Comparison of ENCODE assay signal across 8 cellular contexts in the genomic region with DNA sequence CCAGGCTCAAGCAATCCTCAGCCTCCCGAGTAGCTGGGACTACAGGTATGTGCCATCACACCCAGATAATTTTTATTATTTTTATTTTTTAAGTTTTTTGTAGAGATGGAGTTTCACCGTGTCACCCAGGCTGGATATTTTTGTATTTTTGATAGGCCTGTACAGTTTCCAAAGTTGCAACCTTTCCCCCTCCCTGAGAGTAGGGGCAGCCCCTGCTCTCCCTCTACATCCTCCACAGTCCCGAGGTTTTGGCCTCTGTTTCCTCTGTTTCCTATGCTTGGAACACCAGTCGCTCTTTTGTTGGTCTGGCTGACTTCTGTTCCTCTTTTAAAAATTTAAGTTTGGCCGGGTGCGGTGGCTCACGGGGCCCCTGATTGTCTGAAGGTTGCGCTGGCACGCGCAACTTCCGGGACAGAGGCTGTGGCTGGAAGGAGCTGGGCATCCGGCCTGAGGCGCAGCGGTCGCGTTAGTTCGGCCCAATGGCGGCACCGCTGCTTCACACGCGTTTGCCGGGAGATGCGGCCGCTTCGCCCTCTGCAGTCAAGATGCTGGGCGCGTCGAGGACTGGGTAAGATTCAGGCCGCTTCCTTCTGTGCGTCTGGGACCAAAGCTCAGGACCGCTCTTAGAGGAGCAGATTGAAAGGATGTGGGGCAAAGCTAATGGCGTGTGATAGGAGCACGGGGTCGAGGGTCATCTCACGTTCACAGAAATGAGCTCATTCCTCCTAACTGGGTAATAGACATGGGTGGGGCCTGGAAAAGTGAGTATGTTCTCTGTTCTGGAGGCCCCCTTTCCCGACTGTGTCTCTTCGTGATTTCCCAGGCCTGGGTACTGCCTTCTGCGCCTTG.
DNase-seq lines count a peak whose midpoint lies in the region; ATAC-seq and TF ChIP-seq lines count a peak whose summit lies in the region.
"Not testable (repeated sequence)": the region's sequence is repeated elsewhere in the genome, so short reads cannot be mapped to it uniquely, and the experiment has no call there.

No MANE protein-coding gene starts in this region.

- H3K9me3 Mint-ChIP-seq in activated T-cell treated with anti-CD3 and anti-CD28 coated beads, Interleukin-2, amount 50 U/mL, for 72 hours; memory B cell: not testable (repeated sequence)

- peak; percentile 66 for TF ChIP-seq POLR2A in GM19193 (IDR thresholded peaks at IDR 0.05; ENCODE audit: extremely low read depth, insufficient read depth, insufficient read length)

- not testable (repeated sequence) for DNase-seq in BJ (ENCODE audit: low read depth); epithelial cell of proximal tubule (ENCODE audit: low read depth)
- DNase-seq in SK-N-DZ (ENCODE audit: low spot score) (peak; percentile 45), memory B cell (ENCODE audit: low spot score in 2 of 2) (peak; percentile 38)
- DNase-seq in activated T-cell treated with anti-CD3 and anti-CD28 coated beads, Interleukin-2, amount 50 U/mL, for 72 hours, result peak; percentile 54 to 59
- DNase-seq in stimulated activated CD4-positive, alpha-beta T cell treated with anti-CD3 and anti-CD28 coated beads, Interleukin-4, amount 100 ng/mL, for 4 hours, result peak; percentile 13 to 24

- POLR2A ChIA-PET in BJ (lab: Charles Lee), result interaction anchor here (0.7 kb wide), 1 partner anchor 530 kb away, joined by 6 read pairs; no protein-coding TSS in a partner anchor

- CTCF ChIA-PET in BJ (lab: Yijun Ruan, JAX), result not testable (repeated sequence)

- not testable (repeated sequence) for H3K27me3 Mint-ChIP-seq in activated T-cell treated with anti-CD3 and anti-CD28 coated beads, Interleukin-2, amount 50 U/mL, for 72 hours (ENCODE audit: low read depth); memory B cell

- not testable (repeated sequence) for H3K36me3 Mint-ChIP-seq in activated T-cell treated with anti-CD3 and anti-CD28 coated beads, Interleukin-2, amount 50 U/mL, for 72 hours (ENCODE audit: insufficient read depth in 2 of 2); memory B cell

- peak overlapping the region; percentile 98 for H3K4me3 Mint-ChIP-seq in activated T-cell treated with anti-CD3 and anti-CD28 coated beads, Interleukin-2, amount 50 U/mL, for 72 hours
- peak overlapping the region; percentile 87 for H3K4me3 Mint-ChIP-seq in memory B cell

- H3K27ac Mint-ChIP-seq in activated T-cell treated with anti-CD3 and anti-CD28 coated beads, Interleukin-2, amount 50 U/mL, for 72 hours, result peak overlapping the region; percentile 100
- H3K27ac Mint-ChIP-seq in memory B cell, result peak overlapping the region; percentile 97

- not testable (repeated sequence) for H3K36me3 ChIP-seq in BJ (ENCODE audit: control insufficient read depth, insufficient read depth, low read length)

- TF ChIP-seq CTCF in BJ (IDR thresholded peaks at IDR 0.05; ENCODE audit: insufficient read depth, low read depth, low read length); epithelial cell of proximal tubule (conservative IDR thresholded peaks at IDR 0.05; ENCODE audit: low read depth, low read length): not testable (repeated sequence)

- not testable (repeated sequence) for H3K27me3 ChIP-seq in BJ (ENCODE audit: control insufficient read depth, insufficient read depth, low read length)

- peak overlapping the region; percentile 40 for H3K4me3 ChIP-seq in BJ (ENCODE audit: low read depth, low read length)
- peak overlapping the region; percentile 23 for H3K4me3 ChIP-seq in epithelial cell of proximal tubule (ENCODE audit: low read depth, low read length)

- ATAC-seq in HG03064 (IDR thresholded peaks at IDR 0.05; ENCODE audit: low read depth, unreplicated experiment), result peak; percentile 71
- ATAC-seq in activated T-cell treated with anti-CD3 and anti-CD28 coated beads, Interleukin-2, amount 50 U/mL, for 72 hours (replicated peaks in 1 of 2), result peak; percentile 99
- ATAC-seq in memory B cell (ENCODE audit: low read depth), result peak; percentile 94

- H3K4me1 Mint-ChIP-seq in activated T-cell treated with anti-CD3 and anti-CD28 coated beads, Interleukin-2, amount 50 U/mL, for 72 hours (ENCODE audit: low read depth), result peaks cover 27% of the 10 kb centered on the region
- H3K4me1 Mint-ChIP-seq in memory B cell, result not testable (repeated sequence)
